1 cellular context compared by ENCODE assay signal in genomic region chr10:32253821-32254220, GRCh38.
TF ChIP-seq lines count a peak whose summit lies in the region.

No MANE protein-coding gene starts in this region.

TF ChIP-seq in SK-N-SH treated with all-trans-retinoic acid at 6 μM for 48 hours, 23 proteins besides CTCF, POLR2A, EP300 and RAD21 (continued from another document):
- TF ChIP-seq TSHZ2 (CRISPR knock-in tag; IDR thresholded peaks at IDR 0.05) = no peak
- TF ChIP-seq PPARA (CRISPR knock-in tag; IDR thresholded peaks at IDR 0.05; ENCODE audit: borderline replicate concordance) = no peak
- TF ChIP-seq ZNF8 (CRISPR knock-in tag; IDR thresholded peaks at IDR 0.05) = no peak
- no peak for TF ChIP-seq ZFP3 (CRISPR knock-in tag; IDR thresholded peaks at IDR 0.05)
